ENCODE assay signal across 8 cellular contexts in genomic region chr17:32755045-32755805, GRCh38.
DNase-seq lines count a peak whose midpoint lies in the region; ATAC-seq and TF ChIP-seq lines count a peak whose summit lies in the region.

No MANE protein-coding gene starts in this region.

- H3K36me3 ChIP-seq in OCI-LY3 (replicated peaks; ENCODE audit: low read depth, low read length) = peaks cover 10% of the 10 kb centered on the region

- no peak overlapping the region for H3K9ac ChIP-seq in OCI-LY3 (ENCODE audit: low read length)

- ATAC-seq in HG02852 (IDR thresholded peaks at IDR 0.05; ENCODE audit: unreplicated experiment) (no peak), GM18511 (IDR thresholded peaks at IDR 0.05; ENCODE audit: unreplicated experiment) (no peak), HG02981 (IDR thresholded peaks at IDR 0.05; ENCODE audit: unreplicated experiment) (no peak)

- H3K9me3 ChIP-seq in OCI-LY3 (ENCODE audit: insufficient read depth, low read length) = no peaks in the 10 kb centered on the region

- peaks cover 3% of the 10 kb centered on the region; the same call in 1 of the 2 replicates for H3K79me2 ChIP-seq in OCI-LY3 (ENCODE audit: low read length)

- H3K4me1 ChIP-seq in OCI-LY3 (ENCODE audit: low read length) = peaks cover 20% of the 10 kb centered on the region

- TF ChIP-seq CTCF in OCI-LY3 (IDR thresholded peaks at IDR 0.05; ENCODE audit: low read depth, low read length) = peak; percentile 57

- H3K4me2 ChIP-seq in OCI-LY3 (ENCODE audit: low read length) = no peak overlapping the region

- DNase-seq in DMS 273 (lab: John Stamatoyannopoulos, UW; ENCODE audit: unreplicated experiment) (peak; percentile 79), dermis blood vessel endothelial cell (peak; percentile 84), lung microvascular endothelial cell (ENCODE audit: low read depth in 2 of 2) (peak; percentile 79 to 86)
- peak; percentile 69 for DNase-seq in Jurkat, Clone E6-1 (ENCODE audit: low read depth, low spot score)

- H4K20me1 ChIP-seq in OCI-LY3 (ENCODE audit: insufficient read depth, low read length) = no peaks in the 10 kb centered on the region

- no peaks in the 10 kb centered on the region for H3K27me3 ChIP-seq in OCI-LY3 (ENCODE audit: low read depth, low read length)

- H3K4me3 ChIP-seq in Jurkat, Clone E6-1 (ENCODE audit: low read length) = no peak overlapping the region
- H3K4me3 ChIP-seq in OCI-LY3 (ENCODE audit: low read length) = no peak overlapping the region

- H2AFZ ChIP-seq in OCI-LY3 (ENCODE audit: low read depth, low read length) = no peak overlapping the region

- no peak overlapping the region for H3K27ac ChIP-seq in OCI-LY3 (ENCODE audit: low read length)
